ENCODE assay signal across 26 cellular contexts in genomic region chr13:25065974-25066770, GRCh38. TPM values are rescaled to one million over a fixed set of nuclear protein-coding genes. Genes with fewer than 3 reads are reported as not detected.
"Had no signal": no experiment of that assay in that cellular context is flagged by ENCODE, and none has a peak within 500 bp of the region (broad histone marks: within the 10 kb centered on the region; RNA-seq: fewer than 3 reads in every experiment).

No MANE protein-coding gene starts in this region.

- H3K9me3 ChIP-seq: colonic mucosa, esophagus muscularis mucosa, left lung, prostate gland, right atrium auricular region had no signal

- H3K4me3 ChIP-seq: colonic mucosa, dorsolateral prefrontal cortex, esophagus muscularis mucosa, hepatocyte, left lung, lung, neural progenitor cell, prostate gland, right atrium auricular region had no signal

- H3K4me3 Mint-ChIP-seq: activated B cell treated with CpG ODN at 0.5 μM for 24 hours; activated CD4-positive, alpha-beta T cell treated with anti-CD3 and anti-CD28 coated beads for 36 hours; activated naive CD8-positive, alpha-beta T cell; activated T-cell treated with anti-CD3 and anti-CD28 coated beads, Interleukin-2, amount 50 U/mL, for 24 hours; activated T-helper 17 cell treated with anti-CD3 and anti-CD28 coated beads, Interleukin-2, amount 50 U/mL, for 72 hours; effector memory CD8-positive, alpha-beta T cell; immature natural killer cell; naive thymus-derived CD8-positive, alpha-beta T cell; neural progenitor cell; stimulated activated naive CD8-positive, alpha-beta T cell treated with anti-CD3 and anti-CD28 coated beads, Interleukin-15, amount 100 ng/mL, for 72 hours; type B pancreatic cell had no signal

- H3K4me1 ChIP-seq: colonic mucosa, esophagus muscularis mucosa, left lung, prostate gland, right atrium auricular region had no signal

- H3K9me3 Mint-ChIP-seq: activated B cell treated with CpG ODN at 0.5 μM for 24 hours; activated T-cell treated with anti-CD3 and anti-CD28 coated beads, Interleukin-2, amount 50 U/mL, for 24 hours; activated T-helper 17 cell treated with anti-CD3 and anti-CD28 coated beads, Interleukin-2, amount 50 U/mL, for 72 hours; effector memory CD8-positive, alpha-beta T cell; immature natural killer cell; stimulated activated naive CD8-positive, alpha-beta T cell treated with anti-CD3 and anti-CD28 coated beads, Interleukin-15, amount 100 ng/mL, for 72 hours; type B pancreatic cell had no signal

- H3K36me3 Mint-ChIP-seq: activated naive CD8-positive, alpha-beta T cell; immature natural killer cell; naive thymus-derived CD8-positive, alpha-beta T cell; neural progenitor cell; type B pancreatic cell had no signal

- ATAC-seq: activated CD4-positive, alpha-beta T cell treated with anti-CD3 and anti-CD28 coated beads for 36 hours; activated T-helper 17 cell treated with anti-CD3 and anti-CD28 coated beads, Interleukin-2, amount 50 U/mL, for 72 hours; effector memory CD8-positive, alpha-beta T cell; left lung; naive thymus-derived CD8-positive, alpha-beta T cell; stimulated activated naive CD8-positive, alpha-beta T cell treated with anti-CD3 and anti-CD28 coated beads, Interleukin-15, amount 100 ng/mL, for 72 hours had no signal

- H3K4me1 Mint-ChIP-seq: activated CD4-positive, alpha-beta T cell treated with anti-CD3 and anti-CD28 coated beads for 36 hours; activated T-helper 17 cell treated with anti-CD3 and anti-CD28 coated beads, Interleukin-2, amount 50 U/mL, for 72 hours; immature natural killer cell; stimulated activated naive CD8-positive, alpha-beta T cell treated with anti-CD3 and anti-CD28 coated beads, Interleukin-15, amount 100 ng/mL, for 72 hours had no signal

- H3K36me3 ChIP-seq: colonic mucosa, esophagus muscularis mucosa, left lung, neural progenitor cell, prostate gland, right atrium auricular region had no signal

- DNase-seq: activated B cell treated with CpG ODN at 0.5 μM for 24 hours; activated CD4-positive, alpha-beta T cell treated with anti-CD3 and anti-CD28 coated beads for 36 hours; activated CD4-positive, alpha-beta T cell treated with anti-CD3 and anti-CD28 coated beads, Interleukin-2, amount 50 U/mL, for 4 hours; activated CD8-positive, alpha-beta memory T cell treated with anti-CD3 and anti-CD28 coated beads for 24 hours; activated CD8-positive, alpha-beta memory T cell treated with anti-CD3 and anti-CD28 coated beads, Interleukin-2, amount 50 U/mL, for 4 hours; activated naive CD4-positive, alpha-beta T cell; activated T-cell treated with anti-CD3 and anti-CD28 coated beads, Interleukin-2, amount 50 U/mL, for 24 hours; colonic mucosa; dorsolateral prefrontal cortex; effector memory CD8-positive, alpha-beta T cell; glutamatergic neuron; immature natural killer cell; left lung; naive thymus-derived CD8-positive, alpha-beta T cell; stimulated activated CD4-positive, alpha-beta T cell treated with anti-CD3 and anti-CD28 coated beads, Interleukin-4, amount 100 ng/mL, for 4 hours; stimulated activated naive CD8-positive, alpha-beta T cell treated with anti-CD3 and anti-CD28 coated beads, Interleukin-15, amount 100 ng/mL, for 72 hours; T-helper 9 cell had no signal

- H3K27ac Mint-ChIP-seq: activated B cell treated with CpG ODN at 0.5 μM for 24 hours; activated CD4-positive, alpha-beta T cell treated with anti-CD3 and anti-CD28 coated beads for 36 hours; activated naive CD8-positive, alpha-beta T cell; activated T-cell treated with anti-CD3 and anti-CD28 coated beads, Interleukin-2, amount 50 U/mL, for 24 hours; activated T-helper 17 cell treated with anti-CD3 and anti-CD28 coated beads, Interleukin-2, amount 50 U/mL, for 72 hours; effector memory CD8-positive, alpha-beta T cell; immature natural killer cell; naive thymus-derived CD8-positive, alpha-beta T cell; neural progenitor cell; stimulated activated naive CD8-positive, alpha-beta T cell treated with anti-CD3 and anti-CD28 coated beads, Interleukin-15, amount 100 ng/mL, for 72 hours; type B pancreatic cell had no signal

- H3K27ac ChIP-seq: colonic mucosa, dorsolateral prefrontal cortex, esophagus muscularis mucosa, hepatocyte, left lung, neural progenitor cell, prostate gland, right atrium auricular region had no signal

- H3K27me3 ChIP-seq: colonic mucosa, neural progenitor cell, right atrium auricular region had no signal

RNA-seq across cellular contexts. Expression of gene PABPC3, which starts 29.8 kb away (rescaled TPM):
- total RNA-seq: right atrium auricular region had no signal
